Comparison of ENCODE assay signal across 13 cellular contexts in genomic region chr4:40552536-40552935, GRCh38.
A peak's percentile ranks its signal among the peaks of the same experiment; 100 is the strongest.
DNase-seq lines count a peak whose midpoint lies in the region; ATAC-seq, FAIRE-seq and TF ChIP-seq lines count a peak whose summit lies in the region.
"Had no signal": no experiment of that assay in that cellular context is flagged by ENCODE, and none has a peak within 500 bp of the region (broad histone marks: within the 10 kb centered on the region; RNA-seq: fewer than 3 reads in every experiment).

No MANE protein-coding gene starts in this region.

- no peaks in the 10 kb centered on the region for H3K9me3 ChIP-seq in pancreas
- H3K9me3 ChIP-seq: ascending aorta, suprapubic skin had no signal

- intact Hi-C loops in dendritic cell treated with granulocyte-macrophage colony-stimulating factor and Interleukin-4, amounts not matched to agents 40 ng/mL and 50 ng/mL, for 4 days (cut with micrococcal nuclease): loop anchor here (5.0 kb wide), 1 partner anchor 170 kb away; no protein-coding TSS in a partner anchor
- intact Hi-C loops in pancreas (cut with DNase I) (no loop called here), head of caudate nucleus (cut with DNase I) (no loop called here)

- ATAC-seq in pancreas (peak; percentile 36 to 70 (median 41)), HG02938 (IDR thresholded peaks at IDR 0.05; ENCODE audit: unreplicated experiment) (no peak)

- peak overlapping the region in 2 of 4 donors; percentile 79 to 81 for H3K27ac ChIP-seq in pancreas
- H3K27ac ChIP-seq: ascending aorta, suprapubic skin had no signal

- DNase-seq in DMS 273 (lab: John Stamatoyannopoulos, UW; ENCODE audit: unreplicated experiment): peak; percentile 11
- no peak for DNase-seq in DMS 273 treated with DMSO at 0.1 percent for 48 hours (lab: John Stamatoyannopoulos, UW)
- DNase-seq in NCI-H226: peak; percentile 54
- DNase-seq in pancreas: peak in 4 of 6 donors; percentile 34 to 54 (median 42)
- no peak for DNase-seq in GM10248 (ENCODE audit: extremely low spot score)
- DNase-seq in head of caudate nucleus: no peak
- DNase-seq: 8988T, KBM-7 had no signal

- POLR2A ChIA-PET in GM10248 (lab: Yijun Ruan, JAX): no interaction called here

- H3K27ac Mint-ChIP-seq in dendritic cell treated with granulocyte-macrophage colony-stimulating factor and Interleukin-4, amounts not matched to agents 40 ng/mL and 50 ng/mL, for 4 days: peak overlapping the region; percentile 93

- CTCF ChIA-PET in GM10248 (lab: Yijun Ruan, JAX): interaction anchor here (0.9 kb wide), 1 partner anchor 22 kb away, joined by 4 read pairs; no protein-coding TSS in a partner anchor

- FAIRE-seq in pancreas (lab: Jason Lieb, UNC): no peak
- FAIRE-seq: GM12892 had no signal

- H3K36me3 ChIP-seq in pancreas: no peaks in the 10 kb centered on the region
- H3K36me3 ChIP-seq: ascending aorta, suprapubic skin had no signal

- peaks cover 13 to 29% (median 18%) of the 10 kb centered on the region in 3 donors for H3K4me1 ChIP-seq in pancreas
- H3K4me1 ChIP-seq: ascending aorta had no signal

- peaks cover 78% of the 10 kb centered on the region for H3K36me3 Mint-ChIP-seq in dendritic cell treated with granulocyte-macrophage colony-stimulating factor and Interleukin-4, amounts not matched to agents 40 ng/mL and 50 ng/mL, for 4 days (ENCODE audit: low read depth)

- peaks cover 86% of the 10 kb centered on the region for H3K4me1 Mint-ChIP-seq in dendritic cell treated with granulocyte-macrophage colony-stimulating factor and Interleukin-4, amounts not matched to agents 40 ng/mL and 50 ng/mL, for 4 days (ENCODE audit: low read depth)

- WGBS in pancreas, 2 donors: 37 to 40% methylated on average over 6 of the region's 6 CpGs

- no peak for TF ChIP-seq CTCF in pancreas (IDR thresholded peaks at IDR 0.05)
- no peak for TF ChIP-seq CTCF in GM10248 (IDR thresholded peaks at IDR 0.05; ENCODE audit: control extremely low read depth, extremely low read depth, low read depth, missing control alignments)

- no peaks in the 10 kb centered on the region for H3K27me3 Mint-ChIP-seq in dendritic cell treated with granulocyte-macrophage colony-stimulating factor and Interleukin-4, amounts not matched to agents 40 ng/mL and 50 ng/mL, for 4 days

- H3K9me3 Mint-ChIP-seq in dendritic cell treated with granulocyte-macrophage colony-stimulating factor and Interleukin-4, amounts not matched to agents 40 ng/mL and 50 ng/mL, for 4 days: no peaks in the 10 kb centered on the region

- H3K27me3 ChIP-seq in pancreas: no peaks in the 10 kb centered on the region
- H3K27me3 ChIP-seq: ascending aorta, suprapubic skin had no signal

- H3K4me3 Mint-ChIP-seq in dendritic cell treated with granulocyte-macrophage colony-stimulating factor and Interleukin-4, amounts not matched to agents 40 ng/mL and 50 ng/mL, for 4 days: no peak overlapping the region

- H3K4me3 ChIP-seq in pancreas: no peak overlapping the region
- H3K4me3 ChIP-seq: ascending aorta, suprapubic skin had no signal

Comparison
In these comparisons a context has a peak if more than half of its experiments do, and no peak if none do; other contexts are left out.
1. DNase-seq: peak in DMS 273 (single experiment), NCI-H226 (single experiment) and pancreas (4 of 6); none in DMS 273 treated with DMSO at 0.1 percent for 48 hours (single experiment), GM10248 (single experiment) and head of caudate nucleus (0 of 42).